7 cellular contexts compared by ENCODE assay signal in genomic region chr10:49028639-49029038, GRCh38.
"Had no signal": no experiment of that assay in that cellular context is flagged by ENCODE, and none has a peak within 500 bp of the region (broad histone marks: within the 10 kb centered on the region; RNA-seq: fewer than 3 reads in every experiment).

No MANE protein-coding gene starts in this region.

- H3K36me3 ChIP-seq: HAP-1 had no signal

- H3K9ac ChIP-seq: GM23248 had no signal

- DNase-seq: GM23248, GOT3, H7, HFFc6 had no signal

- ATAC-seq: HCT116 had no signal

- FAIRE-seq: HTR-8/SVneo had no signal

- H3K9me3 ChIP-seq: HAP-1 had no signal

- H3K4me1 ChIP-seq: HAP-1 had no signal

- H2AFZ ChIP-seq: GM23248 had no signal

- H3K4me3 ChIP-seq: GM23248, HAP-1 had no signal

- H3K27ac ChIP-seq: GM23248 had no signal
